1 cellular context compared by ENCODE assay signal in genomic region chr20:15977758-15978157, GRCh38.
TF ChIP-seq lines count a peak whose summit lies in the region.

No MANE protein-coding gene starts in this region.

TF ChIP-seq in GM23338, 12 proteins besides CTCF, POLR2A, EP300 and RAD21 (continued from another document):
- TF ChIP-seq ZNF462 (CRISPR knock-in tag; IDR thresholded peaks at IDR 0.05) (no peak), ETS1 (IDR thresholded peaks at IDR 0.05) (no peak)
